In the genomic region with DNA sequence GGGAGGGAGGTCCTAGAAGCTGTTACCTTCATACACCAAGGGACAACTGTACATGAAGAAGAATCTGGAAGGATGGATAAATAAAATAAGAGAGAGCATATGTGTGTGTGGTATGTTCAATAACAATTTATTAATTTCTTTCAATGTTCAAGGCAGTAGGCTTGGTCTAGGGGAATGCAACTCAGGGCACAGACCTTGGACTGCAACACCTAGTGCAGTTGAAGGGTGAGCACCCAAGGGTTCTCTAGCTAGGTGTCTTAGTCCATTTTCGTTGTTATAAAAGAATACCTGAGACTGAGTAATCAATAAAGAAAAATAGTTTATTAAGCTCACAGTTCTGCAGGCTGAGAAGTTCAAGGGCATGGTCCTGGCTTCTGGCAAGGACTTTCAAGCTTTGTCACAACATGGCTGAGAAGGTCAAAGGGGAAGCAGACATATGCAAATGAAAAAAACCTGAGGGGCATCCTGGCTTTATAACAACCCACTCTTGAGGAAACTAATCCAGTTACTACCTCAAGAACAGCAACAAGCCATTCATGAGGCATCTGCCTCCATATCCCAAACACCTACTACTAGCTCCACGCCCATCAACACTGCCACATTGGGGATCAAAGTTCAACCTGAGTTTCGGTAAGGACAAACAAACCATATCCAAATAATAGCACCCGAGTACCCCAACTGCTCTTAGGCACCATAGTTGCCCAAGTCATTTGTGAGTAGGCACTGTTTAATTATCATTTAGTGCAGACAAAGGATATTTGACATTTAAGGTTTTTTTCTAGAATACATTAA, we compare ENCODE assay signal across 8 cellular contexts. TPM values are rescaled to one million over a fixed set of nuclear protein-coding genes. Genes with fewer than 3 reads are reported as not detected.
"Had no signal": no experiment of that assay in that cellular context is flagged by ENCODE, and none has a peak within 500 bp of the region (broad histone marks: within the 10 kb centered on the region; RNA-seq: fewer than 3 reads in every experiment).

No MANE protein-coding gene starts in this region.

- H3K9ac ChIP-seq: KMS-11 had no signal

- DNase-seq: IMR-90, KBM-7, KG1 had no signal

- H3K27ac ChIP-seq: HL-60, KMS-11 had no signal

- H3K4me3 ChIP-seq: K562 had no signal

- FAIRE-seq: HTR-8/SVneo, K562 had no signal

- ATAC-seq: K562 had no signal

- H3K4me2 ChIP-seq: KMS-11 had no signal

RNA-seq across cellular contexts. Expression of gene SGCE, which starts 15.7 kb away (rescaled TPM):
- total RNA-seq: HT-29 had no signal
